ENCODE assay signal across 8 cellular contexts in genomic region chr1:155128469-155128754, GRCh38. TPM values are rescaled to one million over a fixed set of nuclear protein-coding genes. Genes with fewer than 3 reads are reported as not detected.
DNase-seq lines count a peak whose midpoint lies in the region; ATAC-seq and TF ChIP-seq lines count a peak whose summit lies in the region.

No MANE protein-coding gene starts in this region.

- peaks cover 3 to 6% of the 10 kb centered on the region in 2 donors for H3K27me3 ChIP-seq in mucosa of rectum (ENCODE audit: control insufficient read depth in 2 of 2, insufficient read depth in 2 of 2, low read length in 2 of 2)
- H3K27me3 ChIP-seq in upper lobe of left lung, result peaks cover 0 to 5% (median 3%) of the 10 kb centered on the region in 4 donors

- peaks cover 37% of the 10 kb centered on the region for H3K4me1 Mint-ChIP-seq in activated naive CD4-positive, alpha-beta T cell treated with anti-CD3 and anti-CD28 coated beads, Interleukin-2, amount 50 U/mL, for 24 hours

- peak overlapping the region; percentile 91 for H3K27ac Mint-ChIP-seq in activated naive CD4-positive, alpha-beta T cell treated with anti-CD3 and anti-CD28 coated beads, Interleukin-2, amount 50 U/mL, for 24 hours

- TF ChIP-seq POLR2A in upper lobe of left lung (IDR thresholded peaks at IDR 0.05), result no peak

- H3K36me3 Mint-ChIP-seq in activated naive CD4-positive, alpha-beta T cell treated with anti-CD3 and anti-CD28 coated beads, Interleukin-2, amount 50 U/mL, for 24 hours, result no peaks in the 10 kb centered on the region

- H3K9ac ChIP-seq in mucosa of rectum (ENCODE audit: low read depth in 1 of 2, low read length in 2 of 2), result peak overlapping the region; percentile 97 to 99

- H3K27me3 Mint-ChIP-seq in activated naive CD4-positive, alpha-beta T cell treated with anti-CD3 and anti-CD28 coated beads, Interleukin-2, amount 50 U/mL, for 24 hours, result no peaks in the 10 kb centered on the region

- H3K9me3 Mint-ChIP-seq in activated naive CD4-positive, alpha-beta T cell treated with anti-CD3 and anti-CD28 coated beads, Interleukin-2, amount 50 U/mL, for 24 hours, result no peaks in the 10 kb centered on the region

- TF ChIP-seq EP300 in upper lobe of left lung (IDR thresholded peaks at IDR 0.05), result no peak

- peak overlapping the region; percentile 84 for H3K4me3 Mint-ChIP-seq in activated naive CD4-positive, alpha-beta T cell treated with anti-CD3 and anti-CD28 coated beads, Interleukin-2, amount 50 U/mL, for 24 hours

- H3K4me3 ChIP-seq in mucosa of rectum (ENCODE audit: low read length in 2 of 2) (peak overlapping the region; percentile 84 to 99), upper lobe of left lung (peak overlapping the region; percentile 53 to 77 (median 60))

- no peaks in the 10 kb centered on the region for H3K9me3 ChIP-seq in mucosa of rectum (ENCODE audit: control insufficient read depth in 2 of 2, low read length in 2 of 2)
- H3K9me3 ChIP-seq in upper lobe of left lung, result no peaks in the 10 kb centered on the region

- H3K4me1 ChIP-seq in mucosa of rectum (ENCODE audit: control insufficient read depth in 2 of 2, insufficient read depth in 2 of 2, low read length in 2 of 2) (peaks cover 54 to 78% of the 10 kb centered on the region in 2 donors), upper lobe of left lung (peaks cover 51 to 86% (median 68%) of the 10 kb centered on the region in 4 donors)

- DNase-seq in activated naive CD4-positive, alpha-beta T cell treated with anti-CD3 and anti-CD28 coated beads, Interleukin-2, amount 50 U/mL, for 16 hours, result no peak
- peak in 1 of 61 donors; percentile 30 for DNase-seq in caudate nucleus (lab: John Stamatoyannopoulos, UW)
- DNase-seq in upper lobe of left lung, result no peak
- DNase-seq in mesenteric fat pad (ENCODE audit: low spot score), result no peak
- no peak for DNase-seq in LoVo (ENCODE audit: low spot score)

- TF ChIP-seq CTCF in upper lobe of left lung (IDR thresholded peaks at IDR 0.05), result no peak

- WGBS in upper lobe of left lung, 2 donors, result 22 to 25% methylated on average over 1 of the region's 1 CpG

- H3K27ac ChIP-seq in caudate nucleus (ENCODE audit: low read depth, low read length) (peak overlapping the region; percentile 98), mucosa of rectum (ENCODE audit: low read depth in 2 of 2, low read length in 2 of 2) (peak overlapping the region; percentile 83 to 97), upper lobe of left lung (peak overlapping the region; percentile 83 to 98 (median 98))

- H3K36me3 ChIP-seq in mucosa of rectum (ENCODE audit: control insufficient read depth in 2 of 2, insufficient read depth in 2 of 2, low read length in 2 of 2) (peaks cover 13 to 16% of the 10 kb centered on the region in 2 donors), upper lobe of left lung (peaks cover 7 to 26% (median 19%) of the 10 kb centered on the region in 4 donors)

- ATAC-seq in upper lobe of left lung (ENCODE audit: low FRiP score in 2 of 2) (no peak), HG02852 (IDR thresholded peaks at IDR 0.05; ENCODE audit: unreplicated experiment) (no peak)

RNA-seq across cellular contexts. Expression of gene EFNA1, which starts 0.7 kb away (rescaled TPM):
- total RNA-seq in upper lobe of left lung (100 to 1,000 TPM; 131 to 226 (median 164) TPM), mesenteric fat pad (17.8 TPM)

RNA-seq across cellular contexts. Expression of gene SLC50A1, which starts 7.2 kb away (rescaled TPM):
- total RNA-seq in upper lobe of left lung (10 to 100 TPM; 19.9 to 49.9 (median 42.7) TPM), mesenteric fat pad (30.2 TPM)

RNA-seq across cellular contexts. Expression of gene DPM3, which starts 11.9 kb away (rescaled TPM):
- total RNA-seq in upper lobe of left lung (100 to 1,000 TPM in 2 of 6 donors, 10 to 100 TPM in 3, not detected in 1; 25.1 to 112 (median 67.5) TPM), mesenteric fat pad (76.2 TPM)

RNA-seq across cellular contexts. Expression of gene KRTCAP2, which starts 44.7 kb away (rescaled TPM):
- total RNA-seq in upper lobe of left lung (100 to 1,000 TPM in 4 of 6 donors, 10 to 100 TPM in 2; 47.1 to 166 (median 131) TPM), mesenteric fat pad (155 TPM)

RNA-seq across cellular contexts. Expression of gene TRIM46, which starts 45.2 kb away (rescaled TPM):
- under 1 TPM in 3 of 6 donors, not detected in 3; 0.30 to 0.64 (median 0.57) TPM for total RNA-seq in upper lobe of left lung
- total RNA-seq in mesenteric fat pad, result 0.22 TPM
